Comparison of ENCODE assay signal across 3 cellular contexts in genomic region chr11:10595840-10596239, GRCh38. TPM values are rescaled to one million over a fixed set of nuclear protein-coding genes. Genes with fewer than 3 reads are reported as not detected.
"Had no signal": no experiment of that assay in that cellular context is flagged by ENCODE, and none has a peak within 500 bp of the region (broad histone marks: within the 10 kb centered on the region; RNA-seq: fewer than 3 reads in every experiment).

No MANE protein-coding gene starts in this region.

RNA-seq across cellular contexts. Expression of gene LYVE1, which starts 27.4 kb away (rescaled TPM):
- total RNA-seq: naive thymus-derived CD4-positive, alpha-beta T cell; natural killer cell had no signal
- polyA plus RNA-seq: naive thymus-derived CD4-positive, alpha-beta T cell; neural cell had no signal
